Comparison of ENCODE assay signal across 21 cellular contexts in the genomic region with DNA sequence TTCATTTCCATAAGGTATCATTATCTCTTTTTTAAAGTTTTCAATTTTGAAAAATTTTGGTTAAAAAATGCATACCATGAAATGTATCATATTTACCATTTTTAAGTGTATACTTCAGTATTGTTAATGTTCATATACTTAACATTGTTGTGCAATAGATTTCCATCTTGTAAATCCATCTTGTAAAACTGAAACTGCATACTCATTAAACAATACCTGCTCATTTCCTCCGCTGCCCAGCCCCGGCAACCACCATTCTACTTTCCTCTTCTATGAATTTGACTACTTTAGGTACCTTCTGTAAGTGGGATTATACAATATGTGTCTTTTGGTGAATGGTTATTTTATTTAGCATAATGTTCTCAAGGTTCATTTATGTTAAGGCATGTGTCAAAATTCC. TPM values are rescaled to one million over a fixed set of nuclear protein-coding genes. Genes with fewer than 3 reads are reported as not detected.
"Had no signal": no experiment of that assay in that cellular context is flagged by ENCODE, and none has a peak within 500 bp of the region (broad histone marks: within the 10 kb centered on the region; RNA-seq: fewer than 3 reads in every experiment).

No MANE protein-coding gene starts in this region.

- ATAC-seq: gastroesophageal sphincter, heart right ventricle had no signal

- DNase-seq: activated naive CD4-positive, alpha-beta T cell; activated naive CD8-positive, alpha-beta T cell treated with anti-CD3 and anti-CD28 coated beads for 36 hours; amniotic stem cell; effector memory CD4-positive, alpha-beta T cell; heart right ventricle; kidney glomerular epithelial cell; left ventricle myocardium inferior; mammary epithelial cell; midbrain; sigmoid colon; SW 1271; transverse colon; uterus had no signal

- H3K4me1 Mint-ChIP-seq: activated naive CD8-positive, alpha-beta T cell treated with anti-CD3 and anti-CD28 coated beads for 36 hours; nephron had no signal

- H3K4me3 Mint-ChIP-seq: activated naive CD8-positive, alpha-beta T cell treated with anti-CD3 and anti-CD28 coated beads for 36 hours; dendritic cell treated with granulocyte-macrophage colony-stimulating factor and Interleukin-4, amounts not matched to agents 40 ng/mL and 50 ng/mL, for 4 days; nephron; stimulated activated naive CD8-positive, alpha-beta T cell treated with anti-CD3 and anti-CD28 coated beads, Interleukin-15, Interleukin-2, amounts not matched to agents 100 ng/mL and 50 ng/mL, for 24 hours had no signal

- H3K36me3 Mint-ChIP-seq: activated naive CD8-positive, alpha-beta T cell treated with anti-CD3 and anti-CD28 coated beads for 36 hours had no signal

- H3K9me3 Mint-ChIP-seq: activated naive CD8-positive, alpha-beta T cell treated with anti-CD3 and anti-CD28 coated beads for 36 hours; dendritic cell treated with granulocyte-macrophage colony-stimulating factor and Interleukin-4, amounts not matched to agents 40 ng/mL and 50 ng/mL, for 4 days; nephron; stimulated activated naive CD8-positive, alpha-beta T cell treated with anti-CD3 and anti-CD28 coated beads, Interleukin-15, Interleukin-2, amounts not matched to agents 100 ng/mL and 50 ng/mL, for 24 hours had no signal

- H3K27ac Mint-ChIP-seq: activated naive CD8-positive, alpha-beta T cell treated with anti-CD3 and anti-CD28 coated beads for 36 hours; dendritic cell treated with granulocyte-macrophage colony-stimulating factor and Interleukin-4, amounts not matched to agents 40 ng/mL and 50 ng/mL, for 4 days; nephron; stimulated activated naive CD8-positive, alpha-beta T cell treated with anti-CD3 and anti-CD28 coated beads, Interleukin-15, Interleukin-2, amounts not matched to agents 100 ng/mL and 50 ng/mL, for 24 hours had no signal

RNA-seq across cellular contexts. Expression of gene CCL2, which starts 6.5 kb away (rescaled TPM):
- total RNA-seq: activated naive CD8-positive, alpha-beta T cell treated with anti-CD3 and anti-CD28 coated beads for 36 hours had no signal

RNA-seq across cellular contexts. Expression of gene CCL7, which starts 8.5 kb away (rescaled TPM):
- total RNA-seq: activated naive CD8-positive, alpha-beta T cell treated with anti-CD3 and anti-CD28 coated beads for 36 hours; cardiac muscle cell; chondrocyte; endothelial cell of umbilical vein; left ventricle myocardium inferior; mammary epithelial cell; sigmoid colon; transverse colon; uterus had no signal

RNA-seq across cellular contexts. Expression of gene CCL11, which starts 24.0 kb away (rescaled TPM):
- total RNA-seq: activated naive CD8-positive, alpha-beta T cell treated with anti-CD3 and anti-CD28 coated beads for 36 hours; cardiac muscle cell; chondrocyte; endothelial cell of umbilical vein; mammary epithelial cell; suprapubic skin had no signal

RNA-seq across cellular contexts. Expression of gene CCL8, which starts 57.7 kb away (rescaled TPM):
- total RNA-seq: activated naive CD8-positive, alpha-beta T cell treated with anti-CD3 and anti-CD28 coated beads for 36 hours; cardiac muscle cell; chondrocyte; endothelial cell of umbilical vein; mammary epithelial cell had no signal
